Comparison of ENCODE assay signal across 1 cellular context in the genomic region with DNA sequence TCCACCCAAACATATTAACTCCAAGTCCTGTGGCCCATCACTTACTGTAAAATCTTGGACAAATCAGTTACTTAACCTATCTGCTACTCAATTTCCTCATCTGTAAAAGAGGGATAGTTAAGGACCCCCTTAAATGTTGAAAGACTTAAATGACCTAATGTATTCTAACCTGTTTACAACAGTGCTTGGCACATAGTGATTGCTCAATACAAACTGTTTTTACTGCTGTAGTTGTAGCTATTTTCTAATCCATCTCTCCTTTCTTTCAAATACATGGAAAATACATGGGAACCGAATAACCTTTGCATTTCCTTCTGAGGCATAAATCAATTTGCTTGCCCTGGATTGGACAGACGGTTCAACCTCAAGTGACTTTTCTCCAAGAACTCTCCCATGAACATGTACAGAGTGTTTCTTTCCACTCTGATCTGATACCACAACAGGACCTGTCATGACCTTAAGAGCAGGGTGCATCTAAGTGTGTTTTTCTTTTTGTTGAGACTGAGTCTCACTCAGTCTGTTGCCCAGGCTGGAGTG.
A peak's percentile ranks its signal among the peaks of the same experiment; 100 is the strongest.
TF ChIP-seq lines count a peak whose summit lies in the region.

No MANE protein-coding gene starts in this region.

TF ChIP-seq in IMR-90, 13 proteins besides CTCF, POLR2A, EP300 and RAD21:
- TF ChIP-seq ELK1 (IDR thresholded peaks at IDR 0.05; ENCODE audit: borderline replicate concordance, low read depth, low read length) (no peak), CEBPB (IDR thresholded peaks at IDR 0.05; ENCODE audit: low read depth, low read length) (peak; percentile 65)
TF ChIP-seq in IMR-90: peak in this region for 1.
